1 cellular context compared by ENCODE assay signal in the genomic region with DNA sequence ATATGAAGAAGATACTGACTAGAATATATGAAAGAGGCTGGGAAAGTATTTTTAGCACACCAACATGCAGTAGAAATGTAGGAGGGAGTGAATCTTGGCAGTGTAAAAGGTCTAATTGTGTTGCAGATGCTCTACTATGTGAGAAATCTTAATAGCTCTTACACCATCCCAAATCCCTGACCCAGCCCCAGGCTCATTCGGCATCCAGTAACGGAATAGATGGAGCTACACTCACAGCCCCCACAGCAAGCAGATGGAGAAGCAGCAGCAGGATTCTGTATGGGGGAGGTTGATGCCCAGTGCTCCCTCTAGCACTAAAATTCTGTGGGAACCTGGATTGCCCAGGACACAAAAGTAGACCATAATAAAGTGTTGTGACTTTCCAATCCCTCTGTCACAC.
TF ChIP-seq lines count a peak whose summit lies in the region.

No MANE protein-coding gene starts in this region.

TF ChIP-seq in GM23338, 12 proteins besides CTCF, POLR2A, EP300 and RAD21:
- TF ChIP-seq ZNF462 (CRISPR knock-in tag; IDR thresholded peaks at IDR 0.05) (no peak), ZNF331 (CRISPR knock-in tag; IDR thresholded peaks at IDR 0.05; ENCODE audit: low read depth) (no peak), EZH2 (IDR thresholded peaks at IDR 0.05; ENCODE audit: low read depth, unreplicated experiment) (no peak), ZNF114 (CRISPR knock-in tag; IDR thresholded peaks at IDR 0.05) (no peak), JUNB (IDR thresholded peaks at IDR 0.05; ENCODE audit: unreplicated experiment) (no peak)
